Comparison of ENCODE assay signal across 12 cellular contexts in the genomic region with DNA sequence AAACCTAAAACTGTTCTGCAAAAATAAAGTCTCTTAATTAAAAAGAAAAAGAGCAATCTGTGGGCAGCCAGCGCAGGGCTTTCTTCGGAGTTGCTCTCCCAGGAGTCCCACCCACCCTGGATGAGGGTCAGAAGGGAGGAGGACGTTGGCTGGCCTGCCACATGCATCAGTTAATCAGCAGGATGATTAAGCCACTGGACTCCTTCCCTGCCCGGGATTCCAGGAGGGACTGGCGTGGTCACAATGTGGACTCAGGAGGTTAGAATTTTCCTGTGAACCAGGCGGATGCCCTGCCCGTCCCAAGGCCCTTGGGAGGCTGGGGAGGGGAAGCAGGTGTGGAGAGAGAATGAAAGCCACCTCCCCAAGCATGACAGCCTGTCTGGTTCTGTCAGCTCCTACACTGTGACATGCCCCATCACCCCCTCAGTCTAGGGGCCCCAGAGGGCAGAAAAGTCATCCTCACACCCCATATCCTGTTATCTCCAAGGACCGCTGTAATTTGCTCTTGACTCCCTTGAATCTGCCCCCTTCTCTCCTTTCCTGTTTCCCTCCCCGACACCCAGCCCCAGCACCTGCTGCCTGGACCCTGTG.
DNase-seq lines count a peak whose midpoint lies in the region; ATAC-seq, FAIRE-seq and TF ChIP-seq lines count a peak whose summit lies in the region.
"Had no signal": no experiment of that assay in that cellular context is flagged by ENCODE, and none has a peak within 500 bp of the region (broad histone marks: within the 10 kb centered on the region; RNA-seq: fewer than 3 reads in every experiment).

No MANE protein-coding gene starts in this region.

- TF ChIP-seq POLR2A in H54 (IDR thresholded peaks at IDR 0.05; ENCODE audit: low read depth, low read length): no peak

- no peak overlapping the region for H3K27ac ChIP-seq in brain microvascular endothelial cell
- H3K27ac ChIP-seq: VCaP had no signal

- in situ Hi-C loops in brain microvascular endothelial cell (cut with HindIII; ENCODE audit: low pct_ligation_motif_present, low sequenced_read_pairs): no loop called here

- no peak for ATAC-seq in GM19351 (IDR thresholded peaks at IDR 0.05; ENCODE audit: unreplicated experiment)

- no peak overlapping the region for H3K4me3 ChIP-seq in brain microvascular endothelial cell (ENCODE audit: low read depth, low read length)

- H3K27me3 ChIP-seq in brain microvascular endothelial cell (replicated peaks): no peaks in the 10 kb centered on the region

- no peaks in the 10 kb centered on the region for H3K36me3 ChIP-seq in brain microvascular endothelial cell (replicated peaks)

- FAIRE-seq in H54 (lab: Jason Lieb, UNC): peak; percentile 30

- peak; percentile 78 for DNase-seq in H54 (ENCODE audit: insufficient read length, low spot score)
- peak; percentile 20 for DNase-seq in brain microvascular endothelial cell
- peak; percentile 23 for DNase-seq in left kidney (ENCODE audit: low read depth, low spot score)
- DNase-seq in stromal cell of bone marrow (ENCODE audit: low read depth): peak; percentile 74
- DNase-seq in HuH-7.5 (ENCODE audit: low spot score): no peak
- no peak for DNase-seq in activated CD4-positive, alpha-beta T cell treated with anti-CD3 and anti-CD28 coated beads, Interleukin-2, amount 50 U/mL, for 48 hours
- no peak for DNase-seq in T-helper 2 cell
- DNase-seq: activated naive CD4-positive, alpha-beta T cell treated with anti-CD3 and anti-CD28 coated beads for 36 hours; GDM1; NK-92 treated with Interleukin-12 subunit alpha and Interleukin-12 subunit beta, amount 100 ng/mL, for 24 hours had no signal

- TF ChIP-seq CTCF in brain microvascular endothelial cell (IDR thresholded peaks at IDR 0.05; ENCODE audit: low read depth, low read length, missing control alignments): no peak

Comparison
In these comparisons a context has a peak if more than half of its experiments do, and no peak if none do; other contexts are left out.
1. DNase-seq: peak in H54 (single experiment), brain microvascular endothelial cell (single experiment), left kidney (single experiment) and stromal cell of bone marrow (single experiment); none in HuH-7.5 (single experiment), activated CD4-positive, alpha-beta T cell treated with anti-CD3 and anti-CD28 coated beads, Interleukin-2, amount 50 U/mL, for 48 hours (0 of 2) and T-helper 2 cell (0 of 5).